In the genomic region with DNA sequence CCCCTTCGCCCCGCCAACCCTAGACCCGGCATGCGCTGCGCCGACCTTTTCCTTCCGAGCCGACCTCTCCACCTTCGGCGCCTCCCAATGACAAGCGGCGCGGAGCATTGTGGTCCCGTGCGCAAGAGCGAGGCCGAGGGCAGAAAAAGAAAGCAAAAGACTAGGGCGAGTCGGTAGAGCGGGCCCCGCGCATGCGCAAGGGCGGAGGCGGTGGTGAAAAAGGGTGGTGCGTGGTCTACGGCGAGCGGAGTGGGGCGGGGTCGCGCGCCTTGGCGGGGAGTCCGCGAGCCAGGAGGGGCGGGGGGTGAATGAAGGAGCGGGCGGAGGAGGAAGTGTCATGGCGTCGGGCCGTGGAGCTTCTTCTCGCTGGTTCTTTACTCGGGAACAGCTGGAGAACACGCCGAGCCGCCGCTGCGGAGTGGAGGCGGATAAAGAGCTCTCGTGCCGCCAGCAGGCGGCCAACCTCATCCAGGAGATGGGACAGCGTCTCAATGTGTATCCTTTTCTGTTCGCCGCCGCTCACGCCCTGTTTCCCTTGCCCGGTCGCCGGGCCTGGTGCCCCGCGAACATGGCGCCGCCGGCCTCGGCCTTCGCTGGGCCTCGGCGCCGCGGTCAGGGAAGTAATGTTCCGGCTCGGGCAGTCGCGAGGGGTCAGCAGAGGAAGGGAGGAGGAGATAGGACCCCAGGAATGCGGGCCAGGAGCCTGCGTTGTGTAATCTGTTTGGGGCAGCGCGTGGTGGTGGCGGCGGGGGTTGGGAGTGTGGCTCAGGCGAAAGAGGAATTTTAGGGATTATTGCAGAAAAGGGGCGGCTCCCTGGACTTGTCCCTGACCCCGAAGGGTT, we compare ENCODE assay signal across 1 cellular context.
TF ChIP-seq lines count a peak whose summit lies in the region.

Gene CCNT2, plus strand, starts transcription at position 305 of the 842 bp plus-strand sequence. Its CDS starts 33 bp downstream, at position 338.

TF ChIP-seq in GM12878, 131 proteins besides CTCF, POLR2A, EP300 and RAD21 (continued from another document and continues in another):
- TF ChIP-seq, protein P1, sequence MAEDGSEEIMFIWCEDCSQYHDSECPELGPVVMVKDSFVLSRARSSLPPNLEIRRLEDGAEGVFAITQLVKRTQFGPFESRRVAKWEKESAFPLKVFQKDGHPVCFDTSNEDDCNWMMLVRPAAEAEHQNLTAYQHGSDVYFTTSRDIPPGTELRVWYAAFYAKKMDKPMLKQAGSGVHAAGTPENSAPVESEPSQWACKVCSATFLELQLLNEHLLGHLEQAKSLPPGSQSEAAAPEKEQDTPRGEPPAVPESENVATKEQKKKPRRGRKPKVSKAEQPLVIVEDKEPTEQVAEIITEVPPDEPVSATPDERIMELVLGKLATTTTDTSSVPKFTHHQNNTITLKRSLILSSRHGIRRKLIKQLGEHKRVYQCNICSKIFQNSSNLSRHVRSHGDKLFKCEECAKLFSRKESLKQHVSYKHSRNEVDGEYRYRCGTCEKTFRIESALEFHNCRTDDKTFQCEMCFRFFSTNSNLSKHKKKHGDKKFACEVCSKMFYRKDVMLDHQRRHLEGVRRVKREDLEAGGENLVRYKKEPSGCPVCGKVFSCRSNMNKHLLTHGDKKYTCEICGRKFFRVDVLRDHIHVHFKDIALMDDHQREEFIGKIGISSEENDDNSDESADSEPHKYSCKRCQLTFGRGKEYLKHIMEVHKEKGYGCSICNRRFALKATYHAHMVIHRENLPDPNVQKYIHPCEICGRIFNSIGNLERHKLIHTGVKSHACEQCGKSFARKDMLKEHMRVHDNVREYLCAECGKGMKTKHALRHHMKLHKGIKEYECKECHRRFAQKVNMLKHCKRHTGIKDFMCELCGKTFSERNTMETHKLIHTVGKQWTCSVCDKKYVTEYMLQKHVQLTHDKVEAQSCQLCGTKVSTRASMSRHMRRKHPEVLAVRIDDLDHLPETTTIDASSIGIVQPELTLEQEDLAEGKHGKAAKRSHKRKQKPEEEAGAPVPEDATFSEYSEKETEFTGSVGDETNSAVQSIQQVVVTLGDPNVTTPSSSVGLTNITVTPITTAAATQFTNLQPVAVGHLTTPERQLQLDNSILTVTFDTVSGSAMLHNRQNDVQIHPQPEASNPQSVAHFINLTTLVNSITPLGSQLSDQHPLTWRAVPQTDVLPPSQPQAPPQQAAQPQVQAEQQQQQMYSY (CRISPR knock-in tag; IDR thresholded peaks at IDR 0.05): no peak
- TF ChIP-seq EGR1 (IDR thresholded peaks at IDR 0.05; ENCODE audit: borderline replicate concordance in 1 of 2, low read depth in 2 of 2, low read length in 2 of 2) (peak in 1 of 2 experiments; percentile 38; a peak in 1 of 3 replicates), TCF7 (IDR thresholded peaks at IDR 0.05; ENCODE audit: borderline replicate concordance) (no peak), TARDBP (IDR thresholded peaks at IDR 0.05; ENCODE audit: borderline replicate concordance) (peak; percentile 51; the same call in 1 of the 2 replicates), ATF3 (IDR thresholded peaks at IDR 0.05; ENCODE audit: borderline replicate concordance, extremely low read depth, low read depth, low read length) (peak; percentile 83; the same call in 1 of the 2 replicates), JUNB (IDR thresholded peaks at IDR 0.05) (no peak), KDM1A (IDR thresholded peaks at IDR 0.05; ENCODE audit: borderline replicate concordance) (no peak), CREB1 (IDR thresholded peaks at IDR 0.05; ENCODE audit: low read depth) (peak; percentile 97), ZNF217 (IDR thresholded peaks at IDR 0.05) (no peak), SP1 (IDR thresholded peaks at IDR 0.05; ENCODE audit: low read depth, low read length) (peak; percentile 79), ETV6 (conservative IDR thresholded peaks at IDR 0.05 in 1 of 2, IDR thresholded peaks at IDR 0.05 in 1 of 2; ENCODE audit: borderline replicate concordance in 1 of 2, low read depth in 1 of 2) (no peak), ZZZ3 (IDR thresholded peaks at IDR 0.05; ENCODE audit: control insufficient read depth, insufficient read length, low read depth) (no peak), NFXL1 (IDR thresholded peaks at IDR 0.05; ENCODE audit: borderline replicate concordance) (no peak), RFX5 (IDR thresholded peaks at IDR 0.05; ENCODE audit: low read depth, low read length) (peak; percentile 13; the same call in 1 of the 2 replicates), TCF3 (IDR thresholded peaks at IDR 0.05; ENCODE audit: borderline replicate concordance, insufficient read depth, low read depth, low read length) (no peak), SIX5 (IDR thresholded peaks at IDR 0.05; ENCODE audit: low read depth, low read length, severe bottlenecking) (peak; percentile 72), PAX5 (IDR thresholded peaks at IDR 0.05; ENCODE audit: borderline replicate concordance, low read depth, low read length) (0 out of 2 replicates have a peak, but pooled peaks have one; percentile 18), KLF5 (IDR thresholded peaks at IDR 0.05; ENCODE audit: partially characterized antibody) (peak; percentile 51), REST (IDR thresholded peaks at IDR 0.05; ENCODE audit: low read depth, low read length) (no peak), IRF5 (IDR thresholded peaks at IDR 0.05; ENCODE audit: borderline replicate concordance) (no peak), SRF (IDR thresholded peaks at IDR 0.05; ENCODE audit: low read depth in 2 of 2, low read length in 2 of 2) (peak in 1 of 2 experiments; percentile 82; a peak in 2 of 4 replicates), ZNF384 (IDR thresholded peaks at IDR 0.05; ENCODE audit: borderline replicate concordance, low read depth, low read length) (no peak), BHLHE40 (IDR thresholded peaks at IDR 0.05; ENCODE audit: borderline replicate concordance in 1 of 2, low read depth in 2 of 2, low read length in 1 of 2) (peak; percentile 49 to 72; a peak in 3 of 4 replicates), JUND (IDR thresholded peaks at IDR 0.05; ENCODE audit: low read depth, low read length) (no peak)
- TF ChIP-seq, protein P2, sequence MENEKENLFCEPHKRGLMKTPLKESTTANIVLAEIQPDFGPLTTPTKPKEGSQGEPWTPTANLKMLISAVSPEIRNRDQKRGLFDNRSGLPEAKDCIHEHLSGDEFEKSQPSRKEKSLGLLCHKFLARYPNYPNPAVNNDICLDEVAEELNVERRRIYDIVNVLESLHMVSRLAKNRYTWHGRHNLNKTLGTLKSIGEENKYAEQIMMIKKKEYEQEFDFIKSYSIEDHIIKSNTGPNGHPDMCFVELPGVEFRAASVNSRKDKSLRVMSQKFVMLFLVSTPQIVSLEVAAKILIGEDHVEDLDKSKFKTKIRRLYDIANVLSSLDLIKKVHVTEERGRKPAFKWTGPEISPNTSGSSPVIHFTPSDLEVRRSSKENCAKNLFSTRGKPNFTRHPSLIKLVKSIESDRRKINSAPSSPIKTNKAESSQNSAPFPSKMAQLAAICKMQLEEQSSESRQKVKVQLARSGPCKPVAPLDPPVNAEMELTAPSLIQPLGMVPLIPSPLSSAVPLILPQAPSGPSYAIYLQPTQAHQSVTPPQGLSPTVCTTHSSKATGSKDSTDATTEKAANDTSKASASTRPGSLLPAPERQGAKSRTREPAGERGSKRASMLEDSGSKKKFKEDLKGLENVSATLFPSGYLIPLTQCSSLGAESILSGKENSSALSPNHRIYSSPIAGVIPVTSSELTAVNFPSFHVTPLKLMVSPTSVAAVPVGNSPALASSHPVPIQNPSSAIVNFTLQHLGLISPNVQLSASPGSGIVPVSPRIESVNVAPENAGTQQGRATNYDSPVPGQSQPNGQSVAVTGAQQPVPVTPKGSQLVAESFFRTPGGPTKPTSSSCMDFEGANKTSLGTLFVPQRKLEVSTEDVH (IDR thresholded peaks at IDR 0.05; ENCODE audit: low read depth, partially characterized antibody): no peak
- TF ChIP-seq, protein P3, sequence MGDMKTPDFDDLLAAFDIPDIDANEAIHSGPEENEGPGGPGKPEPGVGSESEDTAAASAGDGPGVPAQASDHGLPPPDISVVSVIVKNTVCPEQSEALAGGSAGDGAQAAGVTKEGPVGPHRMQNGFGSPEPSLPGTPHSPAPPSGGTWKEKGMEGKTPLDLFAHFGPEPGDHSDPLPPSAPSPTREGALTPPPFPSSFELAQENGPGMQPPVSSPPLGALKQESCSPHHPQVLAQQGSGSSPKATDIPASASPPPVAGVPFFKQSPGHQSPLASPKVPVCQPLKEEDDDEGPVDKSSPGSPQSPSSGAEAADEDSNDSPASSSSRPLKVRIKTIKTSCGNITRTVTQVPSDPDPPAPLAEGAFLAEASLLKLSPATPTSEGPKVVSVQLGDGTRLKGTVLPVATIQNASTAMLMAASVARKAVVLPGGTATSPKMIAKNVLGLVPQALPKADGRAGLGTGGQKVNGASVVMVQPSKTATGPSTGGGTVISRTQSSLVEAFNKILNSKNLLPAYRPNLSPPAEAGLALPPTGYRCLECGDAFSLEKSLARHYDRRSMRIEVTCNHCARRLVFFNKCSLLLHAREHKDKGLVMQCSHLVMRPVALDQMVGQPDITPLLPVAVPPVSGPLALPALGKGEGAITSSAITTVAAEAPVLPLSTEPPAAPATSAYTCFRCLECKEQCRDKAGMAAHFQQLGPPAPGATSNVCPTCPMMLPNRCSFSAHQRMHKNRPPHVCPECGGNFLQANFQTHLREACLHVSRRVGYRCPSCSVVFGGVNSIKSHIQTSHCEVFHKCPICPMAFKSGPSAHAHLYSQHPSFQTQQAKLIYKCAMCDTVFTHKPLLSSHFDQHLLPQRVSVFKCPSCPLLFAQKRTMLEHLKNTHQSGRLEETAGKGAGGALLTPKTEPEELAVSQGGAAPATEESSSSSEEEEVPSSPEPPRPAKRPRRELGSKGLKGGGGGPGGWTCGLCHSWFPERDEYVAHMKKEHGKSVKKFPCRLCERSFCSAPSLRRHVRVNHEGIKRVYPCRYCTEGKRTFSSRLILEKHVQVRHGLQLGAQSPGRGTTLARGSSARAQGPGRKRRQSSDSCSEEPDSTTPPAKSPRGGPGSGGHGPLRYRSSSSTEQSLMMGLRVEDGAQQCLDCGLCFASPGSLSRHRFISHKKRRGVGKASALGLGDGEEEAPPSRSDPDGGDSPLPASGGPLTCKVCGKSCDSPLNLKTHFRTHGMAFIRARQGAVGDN (IDR thresholded peaks at IDR 0.05): no peak
- TF ChIP-seq, protein P4, sequence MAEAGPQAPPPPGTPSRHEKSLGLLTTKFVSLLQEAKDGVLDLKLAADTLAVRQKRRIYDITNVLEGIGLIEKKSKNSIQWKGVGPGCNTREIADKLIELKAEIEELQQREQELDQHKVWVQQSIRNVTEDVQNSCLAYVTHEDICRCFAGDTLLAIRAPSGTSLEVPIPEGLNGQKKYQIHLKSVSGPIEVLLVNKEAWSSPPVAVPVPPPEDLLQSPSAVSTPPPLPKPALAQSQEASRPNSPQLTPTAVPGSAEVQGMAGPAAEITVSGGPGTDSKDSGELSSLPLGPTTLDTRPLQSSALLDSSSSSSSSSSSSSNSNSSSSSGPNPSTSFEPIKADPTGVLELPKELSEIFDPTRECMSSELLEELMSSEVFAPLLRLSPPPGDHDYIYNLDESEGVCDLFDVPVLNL (IDR thresholded peaks at IDR 0.05; ENCODE audit: low read depth, low read length): no peak
- TF ChIP-seq, protein P5, sequence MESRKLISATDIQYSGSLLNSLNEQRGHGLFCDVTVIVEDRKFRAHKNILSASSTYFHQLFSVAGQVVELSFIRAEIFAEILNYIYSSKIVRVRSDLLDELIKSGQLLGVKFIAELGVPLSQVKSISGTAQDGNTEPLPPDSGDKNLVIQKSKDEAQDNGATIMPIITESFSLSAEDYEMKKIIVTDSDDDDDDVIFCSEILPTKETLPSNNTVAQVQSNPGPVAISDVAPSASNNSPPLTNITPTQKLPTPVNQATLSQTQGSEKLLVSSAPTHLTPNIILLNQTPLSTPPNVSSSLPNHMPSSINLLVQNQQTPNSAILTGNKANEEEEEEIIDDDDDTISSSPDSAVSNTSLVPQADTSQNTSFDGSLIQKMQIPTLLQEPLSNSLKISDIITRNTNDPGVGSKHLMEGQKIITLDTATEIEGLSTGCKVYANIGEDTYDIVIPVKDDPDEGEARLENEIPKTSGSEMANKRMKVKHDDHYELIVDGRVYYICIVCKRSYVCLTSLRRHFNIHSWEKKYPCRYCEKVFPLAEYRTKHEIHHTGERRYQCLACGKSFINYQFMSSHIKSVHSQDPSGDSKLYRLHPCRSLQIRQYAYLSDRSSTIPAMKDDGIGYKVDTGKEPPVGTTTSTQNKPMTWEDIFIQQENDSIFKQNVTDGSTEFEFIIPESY (IDR thresholded peaks at IDR 0.05): no peak
